ENCODE assay signal across 8 cellular contexts in the genomic region with DNA sequence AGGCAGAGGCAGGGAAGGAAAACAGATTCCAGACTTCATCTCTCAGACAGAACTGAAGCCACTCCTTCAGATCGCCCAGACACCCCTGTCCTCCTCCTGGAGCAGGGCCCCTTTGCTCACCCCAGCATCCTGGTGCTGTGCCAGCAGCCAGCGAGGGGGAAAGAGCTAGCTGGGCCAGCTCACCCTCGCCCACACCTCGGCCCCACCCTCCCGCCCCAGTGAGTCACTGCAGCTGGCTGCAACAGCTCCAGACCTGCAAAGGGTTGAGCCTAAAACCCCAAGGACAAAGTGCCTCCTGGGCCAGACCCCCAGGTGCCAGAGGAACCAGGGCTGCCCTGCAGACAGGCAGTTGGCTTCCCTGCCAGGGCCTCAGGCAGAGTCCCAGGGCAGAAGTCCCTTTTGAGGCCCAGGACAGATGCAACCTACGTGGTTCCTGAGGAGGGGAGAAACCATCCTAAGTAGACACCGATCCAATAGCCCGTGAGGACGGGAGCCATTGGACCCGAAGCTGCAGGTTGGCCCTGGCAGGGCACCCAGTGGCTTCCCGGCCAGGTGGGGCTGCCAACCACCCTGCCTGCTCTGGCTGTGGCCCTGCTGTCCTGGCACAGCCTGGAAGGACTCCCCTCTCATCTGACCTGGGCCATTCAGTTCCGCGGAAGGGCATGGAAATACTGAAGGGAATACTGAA. TPM values are rescaled to one million over a fixed set of nuclear protein-coding genes. Genes with fewer than 3 reads are reported as not detected.
DNase-seq lines count a peak whose midpoint lies in the region; ATAC-seq and TF ChIP-seq lines count a peak whose summit lies in the region.

No MANE protein-coding gene starts in this region.

- H3K9me3 Mint-ChIP-seq in CD4-positive, alpha-beta T cell = no peaks in the 10 kb centered on the region
- H3K9me3 Mint-ChIP-seq in activated CD8-positive, alpha-beta memory T cell treated with anti-CD3 and anti-CD28 coated beads, Interleukin-2, amount 10 ng/mL, durations not matched to agents 7 days and 5 days (ENCODE audit: low read depth) = no peaks in the 10 kb centered on the region

- peak in 8 of 10 experiments; percentile 22 to 57 (median 38) for DNase-seq in CD4-positive, alpha-beta T cell
- DNase-seq in LoVo (ENCODE audit: low spot score) = peak; percentile 80
- peak; percentile 62 for DNase-seq in activated CD8-positive, alpha-beta memory T cell treated with anti-CD3 and anti-CD28 coated beads, Interleukin-2, amount 10 ng/mL, durations not matched to agents 7 days and 5 days
- peak; percentile 93 for DNase-seq in fibroblast of mammary gland (ENCODE audit: low read depth)
- DNase-seq in posterior vena cava (ENCODE audit: low spot score) = peak; percentile 94

- no peaks in the 10 kb centered on the region for H3K9me3 ChIP-seq in CD4-positive, alpha-beta T cell (ENCODE audit: control insufficient read depth, low read length)

- no peak for ATAC-seq in CD4-positive, alpha-beta T cell (ENCODE audit: poor library complexity)
- no peak for ATAC-seq in activated CD8-positive, alpha-beta memory T cell treated with anti-CD3 and anti-CD28 coated beads, Interleukin-2, amount 10 ng/mL, durations not matched to agents 7 days and 5 days
- ATAC-seq in GM21390 (IDR thresholded peaks at IDR 0.05; ENCODE audit: unreplicated experiment) (no peak), GM21529 (IDR thresholded peaks at IDR 0.05; ENCODE audit: unreplicated experiment) (no peak), GM19467 (IDR thresholded peaks at IDR 0.05; ENCODE audit: unreplicated experiment) (no peak)

- H3K27ac Mint-ChIP-seq in CD4-positive, alpha-beta T cell = peak overlapping the region; percentile 55
- peak overlapping the region; percentile 89 for H3K27ac Mint-ChIP-seq in activated CD8-positive, alpha-beta memory T cell treated with anti-CD3 and anti-CD28 coated beads, Interleukin-2, amount 10 ng/mL, durations not matched to agents 7 days and 5 days

- H3K27ac ChIP-seq in CD4-positive, alpha-beta T cell (ENCODE audit: low read depth, low read length) = peak overlapping the region; percentile 51

- no peak for TF ChIP-seq CTCF in CD4-positive, alpha-beta T cell (IDR thresholded peaks at IDR 0.05)
- no peak for TF ChIP-seq CTCF in fibroblast of mammary gland (conservative IDR thresholded peaks at IDR 0.05; ENCODE audit: control insufficient read depth, insufficient read depth, low read depth, low read length)

- CTCF ChIA-PET in CD4-positive, alpha-beta T cell (lab: Charles Lee) = interaction anchor here (4.1 to 10.9 kb wide), 2 partner anchors 17 to 115 kb away, joined by 35 to 251 read pairs; no protein-coding TSS in a partner anchor
- CTCF ChIA-PET in activated CD8-positive, alpha-beta memory T cell treated with anti-CD3 and anti-CD28 coated beads, Interleukin-2, amount 10 ng/mL, durations not matched to agents 7 days and 5 days (lab: Charles Lee) = interaction anchor here (1.1 to 10.7 kb wide), 4 partner anchors 17 to 144 kb away, joined by 3 to 354 read pairs (median 160); no protein-coding TSS in a partner anchor

- POLR2A ChIA-PET in CD4-positive, alpha-beta T cell (lab: Charles Lee) = interaction anchor here (0.9 to 2.3 kb wide), 2 partner anchors 9 to 13 kb away, joined by 3 to 10 read pairs; no protein-coding TSS in a partner anchor

- peak overlapping the region; percentile 66 for H3K4me3 Mint-ChIP-seq in CD4-positive, alpha-beta T cell
- peak overlapping the region; percentile 50 for H3K4me3 Mint-ChIP-seq in activated CD8-positive, alpha-beta memory T cell treated with anti-CD3 and anti-CD28 coated beads, Interleukin-2, amount 10 ng/mL, durations not matched to agents 7 days and 5 days

- H3K4me3 ChIP-seq in fibroblast of mammary gland (ENCODE audit: control insufficient read depth, low read depth, low read length) = peak overlapping the region; percentile 43

- peaks cover 42% of the 10 kb centered on the region for H3K36me3 Mint-ChIP-seq in CD4-positive, alpha-beta T cell (ENCODE audit: low read depth)
- H3K36me3 Mint-ChIP-seq in activated CD8-positive, alpha-beta memory T cell treated with anti-CD3 and anti-CD28 coated beads, Interleukin-2, amount 10 ng/mL, durations not matched to agents 7 days and 5 days = peaks cover 31% of the 10 kb centered on the region

- H3K27me3 Mint-ChIP-seq in CD4-positive, alpha-beta T cell = no peaks in the 10 kb centered on the region
- H3K27me3 Mint-ChIP-seq in activated CD8-positive, alpha-beta memory T cell treated with anti-CD3 and anti-CD28 coated beads, Interleukin-2, amount 10 ng/mL, durations not matched to agents 7 days and 5 days = no peaks in the 10 kb centered on the region

- H3K27me3 ChIP-seq in CD4-positive, alpha-beta T cell (ENCODE audit: control insufficient read depth, insufficient read depth, low read length) = no peaks in the 10 kb centered on the region

- intact Hi-C loops in CD4-positive, alpha-beta T cell (cut with DNase I, micrococcal nuclease) = no loop called here
- intact Hi-C loops in posterior vena cava (cut with DNase I) = no loop called here

- H3K4me1 Mint-ChIP-seq in CD4-positive, alpha-beta T cell (ENCODE audit: low read depth) = peaks cover 63% of the 10 kb centered on the region
- peaks cover 71% of the 10 kb centered on the region for H3K4me1 Mint-ChIP-seq in activated CD8-positive, alpha-beta memory T cell treated with anti-CD3 and anti-CD28 coated beads, Interleukin-2, amount 10 ng/mL, durations not matched to agents 7 days and 5 days

RNA-seq across cellular contexts. Expression of gene AHNAK, which starts 7.2 kb away (rescaled TPM):
- total RNA-seq in CD4-positive, alpha-beta T cell = 100 to 1,000 TPM; 320 to 332 TPM
- total RNA-seq in activated CD8-positive, alpha-beta memory T cell treated with anti-CD3 and anti-CD28 coated beads, Interleukin-2, amount 10 ng/mL, durations not matched to agents 7 days and 5 days = 100 to 1,000 TPM; 180 to 390 TPM
- 100 to 1,000 TPM; 938 to 955 TPM for total RNA-seq in posterior vena cava

RNA-seq across cellular contexts. Expression of gene EEF1G, which starts 34.3 kb away (rescaled TPM):
- 1,000 to 10,000 TPM; 2,181 to 2,269 TPM for total RNA-seq in CD4-positive, alpha-beta T cell
- total RNA-seq in activated CD8-positive, alpha-beta memory T cell treated with anti-CD3 and anti-CD28 coated beads, Interleukin-2, amount 10 ng/mL, durations not matched to agents 7 days and 5 days = 1,000 to 10,000 TPM in 1 of 2 experiments, 100 to 1,000 TPM in 1; 878 to 1,201 TPM
- total RNA-seq in posterior vena cava = 100 to 1,000 TPM; 706 to 749 TPM

RNA-seq across cellular contexts. Expression of gene TUT1, which starts 51.9 kb away (rescaled TPM):
- 10 to 100 TPM; 25.5 to 26.2 TPM for total RNA-seq in CD4-positive, alpha-beta T cell
- 10 to 100 TPM; 24.7 to 29.6 TPM for total RNA-seq in activated CD8-positive, alpha-beta memory T cell treated with anti-CD3 and anti-CD28 coated beads, Interleukin-2, amount 10 ng/mL, durations not matched to agents 7 days and 5 days
- total RNA-seq in posterior vena cava = 10 to 100 TPM; 10.7 to 14.1 TPM

Comparison
In these comparisons a context has a peak if more than half of its experiments do, and no peak if none do; other contexts are left out.
1. DNase-seq: peak in every context shown above with its lines; median percentile 94 in posterior vena cava; 93 in fibroblast of mammary gland; 80 in LoVo; 62 in activated CD8-positive, alpha-beta memory T cell treated with anti-CD3 and anti-CD28 coated beads, Interleukin-2, amount 10 ng/mL, durations not matched to agents 7 days and 5 days; 38 in CD4-positive, alpha-beta T cell.